ENCODE assay signal across 21 cellular contexts in the genomic region with DNA sequence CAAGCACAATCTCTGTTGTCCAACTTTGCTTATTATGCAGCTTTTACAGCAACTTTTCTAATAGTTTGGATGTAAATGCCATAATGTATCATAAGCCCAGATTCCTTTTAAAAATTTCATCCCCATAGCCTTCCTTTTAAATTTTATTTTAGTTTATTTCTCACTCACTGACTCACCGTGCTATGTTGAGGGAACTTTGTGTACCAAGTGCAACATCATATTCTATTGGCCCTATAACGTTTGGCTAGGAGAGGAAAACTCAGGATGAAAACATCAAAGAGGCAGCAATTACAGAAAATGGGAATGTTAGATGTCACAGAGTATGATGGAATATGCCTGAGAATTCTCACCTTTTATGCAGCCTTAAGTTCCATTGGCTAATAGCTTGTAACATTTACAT.
"Had no signal": no experiment of that assay in that cellular context is flagged by ENCODE, and none has a peak within 500 bp of the region (broad histone marks: within the 10 kb centered on the region; RNA-seq: fewer than 3 reads in every experiment).

No MANE protein-coding gene starts in this region.

- DNase-seq: activated CD4-positive, alpha-beta T cell treated with anti-CD3 and anti-CD28 coated beads for 36 hours; activated CD8-positive, alpha-beta memory T cell treated with anti-CD3 and anti-CD28 coated beads, Interleukin-2, amount 50 U/mL, for 4 hours; activated CD8-positive, alpha-beta T cell treated with anti-CD3 and anti-CD28 coated beads for 36 hours; activated gamma-delta T cell treated with Interleukin-2 at 50 U/mL for 16 hours; activated naive CD4-positive, alpha-beta T cell treated with anti-CD3 and anti-CD28 coated beads, Interleukin-2, amount 10 ng/mL, durations not matched to agents 7 days and 5 days; activated naive CD8-positive, alpha-beta T cell treated with anti-CD3 and anti-CD28 coated beads for 36 hours; activated T-cell treated with anti-CD3 and anti-CD28 coated beads, Interleukin-2, amount 50 U/mL, for 72 hours; caudate nucleus; IMR-90; KBM-7; NCI-H1105; NCI-H1436 treated with DMSO at 0.1 percent for 48 hours; NCI-H187; NCI-H2081; NCI-H510A treated with DMSO at 0.1 percent for 48 hours; NCI-H69; PC-9; T-cell; WERI-Rb-1 had no signal

- H3K4me3 ChIP-seq: PC-9, SK-N-MC had no signal

- H3K4me1 Mint-ChIP-seq: activated naive CD4-positive, alpha-beta T cell treated with anti-CD3 and anti-CD28 coated beads, Interleukin-2, amount 10 ng/mL, durations not matched to agents 7 days and 5 days had no signal

- H3K9me3 Mint-ChIP-seq: activated CD8-positive, alpha-beta T cell treated with anti-CD3 and anti-CD28 coated beads for 36 hours; activated naive CD4-positive, alpha-beta T cell treated with anti-CD3 and anti-CD28 coated beads, Interleukin-2, amount 10 ng/mL, durations not matched to agents 7 days and 5 days; activated naive CD8-positive, alpha-beta T cell treated with anti-CD3 and anti-CD28 coated beads for 36 hours; activated T-cell treated with anti-CD3 and anti-CD28 coated beads, Interleukin-2, amount 50 U/mL, for 72 hours; activated T-helper 2 cell treated with anti-CD3 and anti-CD28 coated beads, Interferon-gamma antibody, Interleukin-2, Interleukin-4, amounts not matched to agents 10 μg/mL and 5 μg/mL and 100 μg/mL, durations not matched to agents 14 hours and 24 hours and 36 hours; T-cell had no signal

- H3K27ac ChIP-seq: PC-9, SK-N-MC, WERI-Rb-1 had no signal

- ATAC-seq: activated CD4-positive, alpha-beta T cell treated with anti-CD3 and anti-CD28 coated beads for 36 hours; activated CD8-positive, alpha-beta T cell treated with anti-CD3 and anti-CD28 coated beads for 36 hours; activated T-cell treated with anti-CD3 and anti-CD28 coated beads, Interleukin-2, amount 50 U/mL, for 72 hours; T-cell had no signal

- H3K27me3 Mint-ChIP-seq: activated CD4-positive, alpha-beta T cell treated with anti-CD3 and anti-CD28 coated beads for 36 hours; activated CD8-positive, alpha-beta T cell treated with anti-CD3 and anti-CD28 coated beads for 36 hours; activated naive CD4-positive, alpha-beta T cell treated with anti-CD3 and anti-CD28 coated beads, Interleukin-2, amount 10 ng/mL, durations not matched to agents 7 days and 5 days; activated naive CD8-positive, alpha-beta T cell treated with anti-CD3 and anti-CD28 coated beads for 36 hours; T-cell had no signal

- H3K27ac Mint-ChIP-seq: activated CD4-positive, alpha-beta T cell treated with anti-CD3 and anti-CD28 coated beads for 36 hours; activated CD8-positive, alpha-beta T cell treated with anti-CD3 and anti-CD28 coated beads for 36 hours; activated naive CD4-positive, alpha-beta T cell treated with anti-CD3 and anti-CD28 coated beads, Interleukin-2, amount 10 ng/mL, durations not matched to agents 7 days and 5 days; activated naive CD8-positive, alpha-beta T cell treated with anti-CD3 and anti-CD28 coated beads for 36 hours; activated T-cell treated with anti-CD3 and anti-CD28 coated beads, Interleukin-2, amount 50 U/mL, for 72 hours; activated T-helper 2 cell treated with anti-CD3 and anti-CD28 coated beads, Interferon-gamma antibody, Interleukin-2, Interleukin-4, amounts not matched to agents 10 μg/mL and 5 μg/mL and 100 μg/mL, durations not matched to agents 14 hours and 24 hours and 36 hours; T-cell had no signal

- H3K36me3 ChIP-seq: WERI-Rb-1 had no signal

- H3K4me3 Mint-ChIP-seq: activated CD4-positive, alpha-beta T cell treated with anti-CD3 and anti-CD28 coated beads for 36 hours; activated CD8-positive, alpha-beta T cell treated with anti-CD3 and anti-CD28 coated beads for 36 hours; activated naive CD4-positive, alpha-beta T cell treated with anti-CD3 and anti-CD28 coated beads, Interleukin-2, amount 10 ng/mL, durations not matched to agents 7 days and 5 days; activated naive CD8-positive, alpha-beta T cell treated with anti-CD3 and anti-CD28 coated beads for 36 hours; activated T-cell treated with anti-CD3 and anti-CD28 coated beads, Interleukin-2, amount 50 U/mL, for 72 hours; T-cell had no signal

- H3K4me2 ChIP-seq: PC-9 had no signal

- H2AFZ ChIP-seq: PC-9 had no signal
